Comparison of ENCODE assay signal across 20 cellular contexts in genomic region chr3:13268961-13269391, GRCh38.
"Had no signal": no experiment of that assay in that cellular context is flagged by ENCODE, and none has a peak within 500 bp of the region (broad histone marks: within the 10 kb centered on the region; RNA-seq: fewer than 3 reads in every experiment).

No MANE protein-coding gene starts in this region.

- ATAC-seq: activated naive CD8-positive, alpha-beta T cell treated with anti-CD3 and anti-CD28 coated beads, Interleukin-2, amount 50 U/mL, for 24 hours; gastrocnemius medialis; left lung; naive thymus-derived CD8-positive, alpha-beta T cell; stimulated activated effector memory CD8-positive, alpha-beta T cell treated with anti-CD3 and anti-CD28 coated beads, Interleukin-12 subunit alpha, Interleukin-12 subunit beta, amount 100 ng/mL, for 72 hours had no signal

- H3K9me3 ChIP-seq: gastrocnemius medialis, prostate gland had no signal

- H3K36me3 ChIP-seq: ascending aorta, breast epithelium, gastrocnemius medialis, left lung, prostate gland, sigmoid colon, thoracic aorta had no signal

- H3K4me1 ChIP-seq: ascending aorta, breast epithelium, left lung, prostate gland, sigmoid colon had no signal

- H3K27me3 ChIP-seq: ascending aorta, breast epithelium, dorsolateral prefrontal cortex, gastrocnemius medialis had no signal

- H3K4me3 ChIP-seq: ascending aorta, breast epithelium, dorsolateral prefrontal cortex, gastrocnemius medialis, left lung, prostate gland, sigmoid colon, thoracic aorta had no signal

- DNase-seq: activated CD4-positive, alpha-beta T cell treated with anti-CD3 and anti-CD28 coated beads for 1 hour; activated CD4-positive, alpha-beta T cell treated with anti-CD3 and anti-CD28 coated beads, Interleukin-2, amount 50 U/mL, for 48 hours; activated naive CD4-positive, alpha-beta T cell treated with anti-CD3 and anti-CD28 coated beads for 36 hours; activated naive CD8-positive, alpha-beta T cell treated with anti-CD3 and anti-CD28 coated beads, Interleukin-2, amount 50 U/mL, for 24 hours; activated T-cell treated with anti-CD3 and anti-CD28 coated beads, Interleukin-2, amount 50 U/mL, for 1 hour; endodermal cell; gastrocnemius medialis; mesenchymal stem cell; naive thymus-derived CD8-positive, alpha-beta T cell; sigmoid colon; stimulated activated CD4-positive, alpha-beta T cell treated with anti-CD3 and anti-CD28 coated beads, Interleukin-12 subunit alpha, Interleukin-12 subunit beta, amount 100 ng/mL, for 4 hours; stimulated activated CD4-positive, alpha-beta T cell treated with anti-CD3 and anti-CD28 coated beads, Interleukin-2, amount 100 ng/mL, for 24 hours had no signal

- H3K27ac ChIP-seq: ascending aorta, breast epithelium, gastrocnemius medialis, left lung, prostate gland, sigmoid colon, thoracic aorta, VCaP had no signal
